In genomic region chr6:139165324-139165723, GRCh38 we compare ENCODE assay signal across 27 cellular contexts. TPM values are rescaled to one million over a fixed set of nuclear protein-coding genes. Genes with fewer than 3 reads are reported as not detected.
DNase-seq lines count a peak whose midpoint lies in the region; ATAC-seq lines count a peak whose summit lies in the region.
"Had no signal": no experiment of that assay in that cellular context is flagged by ENCODE, and none has a peak within 500 bp of the region (broad histone marks: within the 10 kb centered on the region; RNA-seq: fewer than 3 reads in every experiment).

No MANE protein-coding gene starts in this region.

- H3K27me3 Mint-ChIP-seq in activated T-cell treated with anti-CD3 and anti-CD28 coated beads, Interleukin-2, amount 50 U/mL, for 72 hours (ENCODE audit: low read depth) = no peaks in the 10 kb centered on the region
- H3K27me3 Mint-ChIP-seq in IgD-negative memory B cell = no peaks in the 10 kb centered on the region
- H3K27me3 Mint-ChIP-seq in activated naive CD8-positive, alpha-beta T cell treated with anti-CD3 and anti-CD28 coated beads for 36 hours = no peaks in the 10 kb centered on the region

- H3K36me3 Mint-ChIP-seq in activated T-cell treated with anti-CD3 and anti-CD28 coated beads, Interleukin-2, amount 50 U/mL, for 72 hours (ENCODE audit: insufficient read depth in 2 of 2) = peaks cover 11 to 40% of the 10 kb centered on the region in 2 donors
- peaks cover 9% of the 10 kb centered on the region for H3K36me3 Mint-ChIP-seq in IgD-negative memory B cell
- peaks cover 69% of the 10 kb centered on the region for H3K36me3 Mint-ChIP-seq in activated naive CD8-positive, alpha-beta T cell treated with anti-CD3 and anti-CD28 coated beads for 36 hours
- peaks cover 94% of the 10 kb centered on the region for H3K36me3 Mint-ChIP-seq in stimulated activated effector memory CD8-positive, alpha-beta T cell treated with anti-CD3 and anti-CD28 coated beads, Interleukin-12 subunit alpha, Interleukin-12 subunit beta, amount 100 ng/mL, for 72 hours

- H3K4me1 Mint-ChIP-seq in activated T-cell treated with anti-CD3 and anti-CD28 coated beads, Interleukin-2, amount 50 U/mL, for 72 hours (ENCODE audit: low read depth) = peaks cover 85% of the 10 kb centered on the region
- H3K4me1 Mint-ChIP-seq in IgD-negative memory B cell = peaks cover 50 to 71% (median 70%) of the 10 kb centered on the region in 3 donors
- peaks cover 87% of the 10 kb centered on the region for H3K4me1 Mint-ChIP-seq in activated naive CD8-positive, alpha-beta T cell treated with anti-CD3 and anti-CD28 coated beads for 36 hours
- H3K4me1 Mint-ChIP-seq in stimulated activated effector memory CD8-positive, alpha-beta T cell treated with anti-CD3 and anti-CD28 coated beads, Interleukin-12 subunit alpha, Interleukin-12 subunit beta, amount 100 ng/mL, for 72 hours = peaks cover 92% of the 10 kb centered on the region

- ATAC-seq in activated T-cell treated with anti-CD3 and anti-CD28 coated beads, Interleukin-2, amount 50 U/mL, for 72 hours (replicated peaks in 1 of 2) = no peak
- no peak for ATAC-seq in stimulated activated effector memory CD8-positive, alpha-beta T cell treated with anti-CD3 and anti-CD28 coated beads, Interleukin-12 subunit alpha, Interleukin-12 subunit beta, amount 100 ng/mL, for 72 hours
- ATAC-seq in GM18517 (IDR thresholded peaks at IDR 0.05; ENCODE audit: unreplicated experiment) = no peak
- ATAC-seq in GM21447 (IDR thresholded peaks at IDR 0.05; ENCODE audit: unreplicated experiment) = no peak
- ATAC-seq: HCT116, left colon, PC-3 had no signal

- DNase-seq in activated T-cell treated with anti-CD3 and anti-CD28 coated beads, Interleukin-2, amount 50 U/mL, for 72 hours = no peak
- DNase-seq in activated T-cell treated with anti-CD3 and anti-CD28 coated beads, Interleukin-2, amount 50 U/mL, for 48 hours = no peak
- DNase-seq in activated naive CD8-positive, alpha-beta T cell treated with anti-CD3 and anti-CD28 coated beads for 36 hours = no peak
- no peak for DNase-seq in stimulated activated effector memory CD8-positive, alpha-beta T cell treated with anti-CD3 and anti-CD28 coated beads, Interleukin-12 subunit alpha, Interleukin-12 subunit beta, amount 100 ng/mL, for 72 hours (ENCODE audit: low spot score in 2 of 2)
- DNase-seq in NCI-H446 (lab: John Stamatoyannopoulos, UW) = no peak
- DNase-seq: activated CD4-positive, alpha-beta T cell treated with anti-CD3 and anti-CD28 coated beads for 1 hour; activated gamma-delta T cell treated with Interleukin-2 at 50 U/mL for 16 hours; central memory CD4-positive, alpha-beta T cell; DMS53; dorsolateral prefrontal cortex; GF-D8; head of caudate nucleus; left colon; mesendoderm; MV-4-11; NCI-H187 treated with DMSO at 0.1 percent for 48 hours; NCI-H82; PC-3; Right ventricle myocardium superior; sigmoid colon; testis; uterus had no signal

- peak overlapping the region; percentile 86 for H3K27ac Mint-ChIP-seq in activated T-cell treated with anti-CD3 and anti-CD28 coated beads, Interleukin-2, amount 50 U/mL, for 72 hours
- peak overlapping the region in 2 of 3 donors; percentile 27 to 41 for H3K27ac Mint-ChIP-seq in IgD-negative memory B cell
- peak overlapping the region; percentile 86 for H3K27ac Mint-ChIP-seq in activated naive CD8-positive, alpha-beta T cell treated with anti-CD3 and anti-CD28 coated beads for 36 hours
- peak overlapping the region; percentile 95 for H3K27ac Mint-ChIP-seq in stimulated activated effector memory CD8-positive, alpha-beta T cell treated with anti-CD3 and anti-CD28 coated beads, Interleukin-12 subunit alpha, Interleukin-12 subunit beta, amount 100 ng/mL, for 72 hours
- H3K27ac Mint-ChIP-seq: nephron had no signal

- peak overlapping the region in 1 of 2 donors; percentile 23 for H3K4me3 Mint-ChIP-seq in activated T-cell treated with anti-CD3 and anti-CD28 coated beads, Interleukin-2, amount 50 U/mL, for 72 hours
- peak overlapping the region in 3 of 4 donors; percentile 33 to 82 (median 48) for H3K4me3 Mint-ChIP-seq in IgD-negative memory B cell
- no peak overlapping the region for H3K4me3 Mint-ChIP-seq in activated naive CD8-positive, alpha-beta T cell treated with anti-CD3 and anti-CD28 coated beads for 36 hours
- H3K4me3 Mint-ChIP-seq in stimulated activated effector memory CD8-positive, alpha-beta T cell treated with anti-CD3 and anti-CD28 coated beads, Interleukin-12 subunit alpha, Interleukin-12 subunit beta, amount 100 ng/mL, for 72 hours = no peak overlapping the region
- H3K4me3 Mint-ChIP-seq: nephron had no signal

- H3K9me3 Mint-ChIP-seq in activated T-cell treated with anti-CD3 and anti-CD28 coated beads, Interleukin-2, amount 50 U/mL, for 72 hours = peaks cover 0 to under 1% of the 10 kb centered on the region in 2 donors
- H3K9me3 Mint-ChIP-seq in IgD-negative memory B cell = no peaks in the 10 kb centered on the region
- no peaks in the 10 kb centered on the region for H3K9me3 Mint-ChIP-seq in activated naive CD8-positive, alpha-beta T cell treated with anti-CD3 and anti-CD28 coated beads for 36 hours
- H3K9me3 Mint-ChIP-seq in stimulated activated effector memory CD8-positive, alpha-beta T cell treated with anti-CD3 and anti-CD28 coated beads, Interleukin-12 subunit alpha, Interleukin-12 subunit beta, amount 100 ng/mL, for 72 hours = no peaks in the 10 kb centered on the region
- H3K9me3 Mint-ChIP-seq: nephron had no signal

RNA-seq across cellular contexts. Expression of gene HECA, which starts 30.4 kb away (rescaled TPM):
- total RNA-seq in activated T-cell treated with anti-CD3 and anti-CD28 coated beads, Interleukin-2, amount 50 U/mL, for 72 hours = 10 to 100 TPM; 77.6 to 89.7 TPM
- polyA plus RNA-seq in IgD-negative memory B cell = 5.1 TPM
- total RNA-seq in activated naive CD8-positive, alpha-beta T cell treated with anti-CD3 and anti-CD28 coated beads for 36 hours = 10 to 100 TPM; 39.2 to 39.9 TPM

Comparison
In these comparisons a context has a peak if more than half of its experiments do, and no peak if none do; other contexts are left out.
1. H3K27ac Mint-ChIP-seq: peak in every context shown above with its lines; median percentile 95 in stimulated activated effector memory CD8-positive, alpha-beta T cell treated with anti-CD3 and anti-CD28 coated beads, Interleukin-12 subunit alpha, Interleukin-12 subunit beta, amount 100 ng/mL, for 72 hours; 86 in activated T-cell treated with anti-CD3 and anti-CD28 coated beads, Interleukin-2, amount 50 U/mL, for 72 hours; 86 in activated naive CD8-positive, alpha-beta T cell treated with anti-CD3 and anti-CD28 coated beads for 36 hours; 34 in IgD-negative memory B cell.
2. H3K4me3 Mint-ChIP-seq: peak in IgD-negative memory B cell (3 of 4); none in activated naive CD8-positive, alpha-beta T cell treated with anti-CD3 and anti-CD28 coated beads for 36 hours (single experiment) and stimulated activated effector memory CD8-positive, alpha-beta T cell treated with anti-CD3 and anti-CD28 coated beads, Interleukin-12 subunit alpha, Interleukin-12 subunit beta, amount 100 ng/mL, for 72 hours (single experiment).